ENCODE assay signal across 13 cellular contexts in genomic region chr21:25956993-25957714, GRCh38.
DNase-seq lines count a peak whose midpoint lies in the region; ATAC-seq and TF ChIP-seq lines count a peak whose summit lies in the region.
"Had no signal": no experiment of that assay in that cellular context is flagged by ENCODE, and none has a peak within 500 bp of the region (broad histone marks: within the 10 kb centered on the region; RNA-seq: fewer than 3 reads in every experiment).

No MANE protein-coding gene starts in this region.

- ATAC-seq in HG03520 (IDR thresholded peaks at IDR 0.05; ENCODE audit: unreplicated experiment): no peak
- ATAC-seq: effector memory CD8-positive, alpha-beta T cell had no signal

- H3K4me3 Mint-ChIP-seq in brain: no peak overlapping the region
- H3K4me3 Mint-ChIP-seq: activated naive CD8-positive, alpha-beta T cell treated with anti-CD3 and anti-CD28 coated beads for 36 hours; CD4-positive, CD25-positive, alpha-beta regulatory T cell; effector memory CD8-positive, alpha-beta T cell had no signal

- peak; percentile 30 for DNase-seq in AG04450 (ENCODE audit: low read depth, low spot score)
- peak; percentile 87 for DNase-seq in HCEC 1CT
- DNase-seq in foreskin melanocyte: peak; percentile 77
- DNase-seq in effector memory CD4-positive, alpha-beta T cell: no peak
- DNase-seq in NCI-H526 treated with DMSO at 0.1 percent for 48 hours (lab: John Stamatoyannopoulos, UW): no peak
- DNase-seq in hepatic stellate cell (ENCODE audit: low spot score): no peak
- DNase-seq: activated naive CD8-positive, alpha-beta T cell treated with anti-CD3 and anti-CD28 coated beads for 36 hours; CD4-positive, CD25-positive, alpha-beta regulatory T cell; effector memory CD8-positive, alpha-beta T cell; stimulated activated CD4-positive, alpha-beta T cell treated with anti-CD3 and anti-CD28 coated beads, Interleukin-2, amount 100 ng/mL, for 48 hours; stimulated activated naive CD4-positive, alpha-beta T cell had no signal

- H3K27me3 ChIP-seq in AG04450 (ENCODE audit: control insufficient read depth, insufficient read depth, low read length): no peaks in the 10 kb centered on the region
- no peaks in the 10 kb centered on the region for H3K27me3 ChIP-seq in effector memory CD4-positive, alpha-beta T cell (replicated peaks; ENCODE audit: control insufficient read depth, insufficient read depth, low read length, poor library complexity, severe bottlenecking)

- POLR2A ChIA-PET in AG04450 (lab: Yijun Ruan, JAX): no interaction called here

- H3K4me3 ChIP-seq in AG04450 (ENCODE audit: low read depth, low read length): no peak overlapping the region
- H3K4me3 ChIP-seq in effector memory CD4-positive, alpha-beta T cell (ENCODE audit: insufficient read depth, low read depth, low read length, poor library complexity, severe bottlenecking): no peak overlapping the region

- H3K4me1 ChIP-seq in effector memory CD4-positive, alpha-beta T cell (ENCODE audit: control insufficient read depth, insufficient read depth, low read length, poor library complexity, severe bottlenecking): no peaks in the 10 kb centered on the region

- H3K9me3 ChIP-seq in AG04450 (ENCODE audit: control insufficient read depth, insufficient read depth, low read length): no peaks in the 10 kb centered on the region
- no peaks in the 10 kb centered on the region for H3K9me3 ChIP-seq in effector memory CD4-positive, alpha-beta T cell (ENCODE audit: control insufficient read depth, low read length)

- no peaks in the 10 kb centered on the region for H3K9me3 Mint-ChIP-seq in brain
- H3K9me3 Mint-ChIP-seq: activated naive CD8-positive, alpha-beta T cell treated with anti-CD3 and anti-CD28 coated beads for 36 hours; CD4-positive, CD25-positive, alpha-beta regulatory T cell; effector memory CD8-positive, alpha-beta T cell had no signal

- CTCF ChIA-PET in AG04450 (lab: Charles Lee): no interaction called here

- peaks cover 81% of the 10 kb centered on the region for H3K36me3 Mint-ChIP-seq in brain

- no peaks in the 10 kb centered on the region for H3K27me3 Mint-ChIP-seq in brain
- H3K27me3 Mint-ChIP-seq: activated naive CD8-positive, alpha-beta T cell treated with anti-CD3 and anti-CD28 coated beads for 36 hours; CD4-positive, CD25-positive, alpha-beta regulatory T cell; effector memory CD8-positive, alpha-beta T cell had no signal

- peaks cover 52% of the 10 kb centered on the region for H3K4me1 Mint-ChIP-seq in brain
- H3K4me1 Mint-ChIP-seq: activated naive CD8-positive, alpha-beta T cell treated with anti-CD3 and anti-CD28 coated beads for 36 hours; CD4-positive, CD25-positive, alpha-beta regulatory T cell had no signal

- TF ChIP-seq CTCF in AG04450 (IDR thresholded peaks at IDR 0.05; ENCODE audit: low read depth, low read length) (no peak), brain (conservative IDR thresholded peaks at IDR 0.05) (no peak)

- no peak overlapping the region for H3K27ac ChIP-seq in AG04450 (ENCODE audit: low read depth, low read length)
- H3K27ac ChIP-seq in effector memory CD4-positive, alpha-beta T cell (ENCODE audit: insufficient read depth, low read length, poor library complexity, severe bottlenecking): no peak overlapping the region

- peak overlapping the region in 4 of 5 experiments; percentile 15 to 92 (median 54) for H3K27ac Mint-ChIP-seq in brain
- H3K27ac Mint-ChIP-seq: activated naive CD8-positive, alpha-beta T cell treated with anti-CD3 and anti-CD28 coated beads for 36 hours; effector memory CD8-positive, alpha-beta T cell had no signal

- peaks cover 6% of the 10 kb centered on the region for H3K36me3 ChIP-seq in effector memory CD4-positive, alpha-beta T cell (ENCODE audit: control insufficient read depth, insufficient read depth, low read length)

Comparison
In these comparisons a context has a peak if more than half of its experiments do, and no peak if none do; other contexts are left out.
1. DNase-seq: peak in AG04450 (single experiment), HCEC 1CT (single experiment) and foreskin melanocyte (single experiment); none in effector memory CD4-positive, alpha-beta T cell (0 of 3), NCI-H526 treated with DMSO at 0.1 percent for 48 hours (single experiment) and hepatic stellate cell (single experiment).